In the genomic region with DNA sequence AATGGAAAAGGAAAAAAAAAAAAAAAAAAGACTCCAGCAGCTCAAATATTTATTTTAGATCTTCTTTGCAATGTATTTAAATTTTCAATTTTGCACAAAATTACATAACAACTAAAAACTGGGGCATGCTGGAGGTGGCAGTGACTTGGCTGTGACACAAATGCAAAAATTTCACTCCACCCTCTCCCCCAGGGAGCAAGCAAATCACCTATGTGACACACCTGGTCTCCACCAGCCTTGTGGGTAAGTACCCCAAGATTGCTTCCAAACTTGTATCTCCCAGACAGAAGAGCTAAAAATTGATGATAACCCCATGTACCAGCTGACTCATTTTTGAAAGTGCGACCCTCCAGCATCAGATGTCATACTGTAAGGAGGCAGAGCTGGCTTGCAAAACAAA, we compare ENCODE assay signal across 1 cellular context.
TF ChIP-seq lines count a peak whose summit lies in the region.

No MANE protein-coding gene starts in this region.

TF ChIP-seq in WTC11, 78 proteins besides CTCF, POLR2A, EP300 and RAD21 (continued from another document):
- TF ChIP-seq ZNF281 (CRISPR knock-in tag; IDR thresholded peaks at IDR 0.05) (no peak), MYBL2 (CRISPR knock-in tag; IDR thresholded peaks at IDR 0.05) (no peak), ZNF138 (CRISPR knock-in tag; conservative IDR thresholded peaks at IDR 0.05) (no peak), FOXJ3 (CRISPR knock-in tag; IDR thresholded peaks at IDR 0.05; ENCODE audit: borderline replicate concordance) (no peak), RELA (CRISPR knock-in tag; IDR thresholded peaks at IDR 0.05; ENCODE audit: borderline replicate concordance) (no peak), SMAD4 (CRISPR knock-in tag; IDR thresholded peaks at IDR 0.05) (no peak), ZNF671 (CRISPR knock-in tag; IDR thresholded peaks at IDR 0.05) (no peak), CBFB (CRISPR knock-in tag; IDR thresholded peaks at IDR 0.05; ENCODE audit: low read depth) (no peak), RORB (CRISPR knock-in tag; IDR thresholded peaks at IDR 0.05) (no peak), FOXP1 (CRISPR knock-in tag; IDR thresholded peaks at IDR 0.05; ENCODE audit: borderline replicate concordance) (no peak)
- TF ChIP-seq, protein P1, sequence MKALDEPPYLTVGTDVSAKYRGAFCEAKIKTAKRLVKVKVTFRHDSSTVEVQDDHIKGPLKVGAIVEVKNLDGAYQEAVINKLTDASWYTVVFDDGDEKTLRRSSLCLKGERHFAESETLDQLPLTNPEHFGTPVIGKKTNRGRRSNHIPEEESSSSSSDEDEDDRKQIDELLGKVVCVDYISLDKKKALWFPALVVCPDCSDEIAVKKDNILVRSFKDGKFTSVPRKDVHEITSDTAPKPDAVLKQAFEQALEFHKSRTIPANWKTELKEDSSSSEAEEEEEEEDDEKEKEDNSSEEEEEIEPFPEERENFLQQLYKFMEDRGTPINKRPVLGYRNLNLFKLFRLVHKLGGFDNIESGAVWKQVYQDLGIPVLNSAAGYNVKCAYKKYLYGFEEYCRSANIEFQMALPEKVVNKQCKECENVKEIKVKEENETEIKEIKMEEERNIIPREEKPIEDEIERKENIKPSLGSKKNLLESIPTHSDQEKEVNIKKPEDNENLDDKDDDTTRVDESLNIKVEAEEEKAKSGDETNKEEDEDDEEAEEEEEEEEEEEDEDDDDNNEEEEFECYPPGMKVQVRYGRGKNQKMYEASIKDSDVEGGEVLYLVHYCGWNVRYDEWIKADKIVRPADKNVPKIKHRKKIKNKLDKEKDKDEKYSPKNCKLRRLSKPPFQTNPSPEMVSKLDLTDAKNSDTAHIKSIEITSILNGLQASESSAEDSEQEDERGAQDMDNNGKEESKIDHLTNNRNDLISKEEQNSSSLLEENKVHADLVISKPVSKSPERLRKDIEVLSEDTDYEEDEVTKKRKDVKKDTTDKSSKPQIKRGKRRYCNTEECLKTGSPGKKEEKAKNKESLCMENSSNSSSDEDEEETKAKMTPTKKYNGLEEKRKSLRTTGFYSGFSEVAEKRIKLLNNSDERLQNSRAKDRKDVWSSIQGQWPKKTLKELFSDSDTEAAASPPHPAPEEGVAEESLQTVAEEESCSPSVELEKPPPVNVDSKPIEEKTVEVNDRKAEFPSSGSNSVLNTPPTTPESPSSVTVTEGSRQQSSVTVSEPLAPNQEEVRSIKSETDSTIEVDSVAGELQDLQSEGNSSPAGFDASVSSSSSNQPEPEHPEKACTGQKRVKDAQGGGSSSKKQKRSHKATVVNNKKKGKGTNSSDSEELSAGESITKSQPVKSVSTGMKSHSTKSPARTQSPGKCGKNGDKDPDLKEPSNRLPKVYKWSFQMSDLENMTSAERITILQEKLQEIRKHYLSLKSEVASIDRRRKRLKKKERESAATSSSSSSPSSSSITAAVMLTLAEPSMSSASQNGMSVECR (CRISPR knock-in tag; IDR thresholded peaks at IDR 0.05; ENCODE audit: borderline replicate concordance), result no peak
TF ChIP-seq in WTC11: peak in this region for 0.
